2 cellular contexts compared by ENCODE assay signal in the genomic region with DNA sequence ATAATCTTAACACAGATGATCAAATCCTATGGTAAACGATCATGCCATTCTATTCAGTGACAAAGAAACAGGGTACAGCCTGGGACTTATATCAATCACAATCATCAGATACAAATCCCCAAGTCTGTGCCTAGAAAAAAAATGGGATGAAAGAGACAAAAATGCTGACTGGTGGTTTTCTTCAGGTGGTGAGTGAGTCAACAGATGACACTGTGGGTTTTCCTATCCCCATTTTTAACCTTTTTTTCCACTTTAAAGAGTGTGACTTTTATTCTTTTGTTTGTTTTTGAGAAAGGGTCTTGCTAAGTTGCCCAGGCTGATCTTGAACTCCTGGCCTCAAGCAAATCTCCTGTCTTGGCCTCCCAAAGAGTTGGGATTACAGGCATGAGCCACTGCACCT.
TF ChIP-seq lines count a peak whose summit lies in the region.

No MANE protein-coding gene starts in this region.

TF ChIP-seq in A549, 52 proteins besides CTCF, POLR2A, EP300 and RAD21:
- peak; percentile 98 for TF ChIP-seq MAFK (IDR thresholded peaks at IDR 0.05; ENCODE audit: partially characterized antibody)
- no peak for TF ChIP-seq RFX5 (IDR thresholded peaks at IDR 0.05)

TF ChIP-seq in endothelial cell of umbilical vein, 7 proteins besides CTCF, POLR2A, EP300 and RAD21:
- TF ChIP-seq POLR2AphosphoS5 (IDR thresholded peaks at IDR 0.05; ENCODE audit: insufficient read depth, low read depth, low read length), result no peak
- TF ChIP-seq GATA2 (IDR thresholded peaks at IDR 0.05; ENCODE audit: insufficient read depth, insufficient read length, low read depth, low read length), result no peak
- no peak for TF ChIP-seq EZH2 (IDR thresholded peaks at IDR 0.05; ENCODE audit: borderline replicate concordance, low read depth, low read length, severe bottlenecking)
- TF ChIP-seq FOS (IDR thresholded peaks at IDR 0.05; ENCODE audit: borderline replicate concordance, insufficient read depth, low read length), result no peak
- no peak for TF ChIP-seq MYC (IDR thresholded peaks at IDR 0.05; ENCODE audit: low read depth, low read length)
- no peak for TF ChIP-seq JUN (IDR thresholded peaks at IDR 0.05; ENCODE audit: borderline replicate concordance, insufficient read depth, insufficient read length, low read depth)
- TF ChIP-seq, protein P1, sequence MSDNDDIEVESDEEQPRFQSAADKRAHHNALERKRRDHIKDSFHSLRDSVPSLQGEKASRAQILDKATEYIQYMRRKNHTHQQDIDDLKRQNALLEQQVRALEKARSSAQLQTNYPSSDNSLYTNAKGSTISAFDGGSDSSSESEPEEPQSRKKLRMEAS (IDR thresholded peaks at IDR 0.05; ENCODE audit: insufficient read depth, insufficient read length), result no peak
